ENCODE assay signal across 1 cellular context in genomic region chr2:9982248-9982647, GRCh38.
TF ChIP-seq lines count a peak whose summit lies in the region.

No MANE protein-coding gene starts in this region.

TF ChIP-seq in SK-N-SH, 30 proteins besides CTCF, POLR2A, EP300 and RAD21 (continued from another document):
- 0 out of 2 replicates have a peak, but pooled peaks have one; percentile 52 for TF ChIP-seq SIN3A (IDR thresholded peaks at IDR 0.05; ENCODE audit: borderline replicate concordance, low read depth, low read length)
- TF ChIP-seq MAX (IDR thresholded peaks at IDR 0.05; ENCODE audit: low read depth), result peak; percentile 85
- TF ChIP-seq PBX3 (IDR thresholded peaks at IDR 0.05), result peak; percentile 79
- TF ChIP-seq NRF1 (IDR thresholded peaks at IDR 0.05; ENCODE audit: low read depth, low read length), result no peak
